8 cellular contexts compared by ENCODE assay signal in genomic region chr10:101570764-101571572, GRCh38. TPM values are rescaled to one million over a fixed set of nuclear protein-coding genes. Genes with fewer than 3 reads are reported as not detected.
DNase-seq lines count a peak whose midpoint lies in the region; ATAC-seq and TF ChIP-seq lines count a peak whose summit lies in the region.

No MANE protein-coding gene starts in this region.

- DNase-seq in PC-3 = peak; percentile 9
- no peak for DNase-seq in epithelial cell of esophagus (ENCODE audit: low read depth)
- DNase-seq in neural crest cell (ENCODE audit: low read depth, low spot score) = no peak
- no peak for DNase-seq in ureter (ENCODE audit: low spot score)
- no peak for DNase-seq in NK-92 treated with Interleukin-12 subunit alpha and Interleukin-12 subunit beta, amount 100 ng/mL, for 24 hours (lab: John Stamatoyannopoulos, UW)
- no peak for DNase-seq in stimulated activated CD4-positive, alpha-beta T cell treated with anti-CD3 and anti-CD28 coated beads, Interleukin-1b, Interleukin-23, amount 100 ng/mL, for 48 hours
- DNase-seq in foreskin melanocyte = no peak

- no peaks in the 10 kb centered on the region for H3K36me3 Mint-ChIP-seq in neural crest cell (ENCODE audit: low read depth)

- peak; percentile 10 for ATAC-seq in GM19438 (IDR thresholded peaks at IDR 0.05; ENCODE audit: low read depth, unreplicated experiment)
- peak; percentile 16 for ATAC-seq in PC-3

- H3F3A ChIP-seq in PC-3 (ENCODE audit: low read length, unreplicated experiment) = no peaks in the 10 kb centered on the region

- H3K9ac ChIP-seq in PC-3 (ENCODE audit: low read length) = peak overlapping the region; percentile 61; the same call in 1 of the 2 replicates

- H3K4me3 ChIP-seq in PC-3 (ENCODE audit: low read length) = peak overlapping the region; percentile 82
- H3K4me3 ChIP-seq in epithelial cell of esophagus (ENCODE audit: low read length) = peak overlapping the region; percentile 62

- POLR2A ChIA-PET in PC-3 (lab: Charles Lee; ENCODE audit: unreplicated experiment) = interaction anchor here (0.6 kb wide), 1 partner anchor 215 kb away, joined by 8 read pairs; no protein-coding TSS in a partner anchor

- H3K27me3 ChIP-seq in PC-3 (ENCODE audit: low read length) = no peaks in the 10 kb centered on the region

- H3K36me3 ChIP-seq in PC-3 (ENCODE audit: low read depth, low read length) = no peaks in the 10 kb centered on the region

- TF ChIP-seq CTCF in PC-3 (conservative IDR thresholded peaks at IDR 0.05; ENCODE audit: low read depth, low read length) (no peak), epithelial cell of esophagus (IDR thresholded peaks at IDR 0.05; ENCODE audit: insufficient read depth, low read depth, low read length, missing control alignments) (no peak), neural crest cell (conservative IDR thresholded peaks at IDR 0.05) (no peak)

- no peak overlapping the region for H3K27ac ChIP-seq in PC-3 (ENCODE audit: low read length)

- peak overlapping the region; percentile 56 for H3K4me3 Mint-ChIP-seq in neural crest cell

- H4K20me1 ChIP-seq in PC-3 (ENCODE audit: low read length) = no peaks in the 10 kb centered on the region

- no peaks in the 10 kb centered on the region for H3K9me2 ChIP-seq in PC-3 (replicated peaks; ENCODE audit: low read length)

- CTCF ChIA-PET in PC-3 (lab: Charles Lee) = interaction anchor here (0.6 to 1.0 kb wide), 8 partner anchors 17 to 409 kb away, joined by 3 to 11 read pairs (median 4); partner anchors contain the start of genes DPCD and POLL

- H3K27me3 Mint-ChIP-seq in neural crest cell (ENCODE audit: low read depth) = peaks cover 71% of the 10 kb centered on the region

- H3K4me1 ChIP-seq in PC-3 (ENCODE audit: insufficient read depth, low read length) = peaks cover 11% of the 10 kb centered on the region; the same call in 1 of the 2 replicates

- no peaks in the 10 kb centered on the region for H3K79me2 ChIP-seq in PC-3 (ENCODE audit: low read length)

- H3K4me1 Mint-ChIP-seq in neural crest cell = peaks cover 9% of the 10 kb centered on the region

- H3K4me2 ChIP-seq in PC-3 (ENCODE audit: low read length) = peak overlapping the region; percentile 99

- intact Hi-C loops in PC-3 (cut with micrococcal nuclease) = loop anchor here (1.0 kb wide), 2 partner anchors 34 to 358 kb away; no protein-coding TSS in a partner anchor

- no peaks in the 10 kb centered on the region for H3K9me3 Mint-ChIP-seq in neural crest cell

- H3K9me3 ChIP-seq in PC-3 (ENCODE audit: low read length) = no peaks in the 10 kb centered on the region

- H2AFZ ChIP-seq in PC-3 (ENCODE audit: low read length) = peak overlapping the region; percentile 88

- no TSS peak for BruUV-seq in PC-3 (replicated peaks; lab: Mats Ljungman, UMichigan)

- no peak overlapping the region for H3K27ac Mint-ChIP-seq in neural crest cell (ENCODE audit: unreplicated experiment)

RNA-seq across cellular contexts. Expression of gene POLL, which starts 17.1 kb away (rescaled TPM):
- 10.9 and 13.1 TPM in 2 replicates for total RNA-seq in PC-3 (2014; rRNA removed)
- total RNA-seq in neural crest cell = 30.8 and 36.3 TPM in 2 replicates
- total RNA-seq in ureter = 35.9 TPM

RNA-seq across cellular contexts. Expression of gene DPCD, which starts 17.2 kb away (rescaled TPM):
- total RNA-seq in PC-3 (2014; rRNA removed) (37.1 and 44.2 TPM in 2 replicates), neural crest cell (29.6 and 35.5 TPM in 2 replicates), ureter (18.0 TPM)
